In genomic region chr1:246566128-246566807, GRCh38 we compare ENCODE assay signal across 1 cellular context.
TF ChIP-seq lines count a peak whose summit lies in the region.

Gene CNST, plus strand, starts transcription at chr1:246566456. Its CDS starts 25,107 bp downstream, at chr1:246591563.
Gene TFB2M, minus strand, starts transcription at chr1:246566261. Its CDS starts 123 bp downstream, at chr1:246566138.

TF ChIP-seq in HEK293, 187 proteins besides CTCF, POLR2A, EP300 and RAD21 (continued from another document and continues in another):
- 0 out of 2 replicates have a peak, but pooled peaks have one; percentile 15 for TF ChIP-seq ZNF600 (tag by site-specific recombination; IDR thresholded peaks at IDR 0.05)
- TF ChIP-seq HOXD13 (CRISPR knock-in tag; IDR thresholded peaks at IDR 0.05; ENCODE audit: borderline replicate concordance): no peak
- TF ChIP-seq ZFHX2 (tag by site-specific recombination; conservative IDR thresholded peaks at IDR 0.05): no peak
- TF ChIP-seq TCF7L2 (IDR thresholded peaks at IDR 0.05; ENCODE audit: borderline replicate concordance, low read depth, low read length): no peak
- TF ChIP-seq ZNF362 (tag by site-specific recombination; IDR thresholded peaks at IDR 0.05): no peak
- TF ChIP-seq ZNF518A (tag by site-specific recombination; conservative IDR thresholded peaks at IDR 0.05; ENCODE audit: low read depth): peak; percentile 90
- no peak for TF ChIP-seq ZNF354C (tag by site-specific recombination; IDR thresholded peaks at IDR 0.05; ENCODE audit: borderline replicate concordance, low read depth)
- no peak for TF ChIP-seq REPIN1 (tag by site-specific recombination; IDR thresholded peaks at IDR 0.05; ENCODE audit: low read depth)
- TF ChIP-seq ZNF660 (tag by site-specific recombination; IDR thresholded peaks at IDR 0.05): no peak
- no peak for TF ChIP-seq ZNF670 (tag by site-specific recombination; IDR thresholded peaks at IDR 0.05; ENCODE audit: low read depth)
- no peak for TF ChIP-seq HIC1 (tag by site-specific recombination; IDR thresholded peaks at IDR 0.05)
- TF ChIP-seq OVOL3 (tag by site-specific recombination; IDR thresholded peaks at IDR 0.05): no peak
- no peak for TF ChIP-seq ZBTB10 (tag by site-specific recombination; IDR thresholded peaks at IDR 0.05)
- no peak for TF ChIP-seq ZNF280D (tag by site-specific recombination; IDR thresholded peaks at IDR 0.05)
- TF ChIP-seq ZNF560 (tag by site-specific recombination; IDR thresholded peaks at IDR 0.05; ENCODE audit: borderline replicate concordance): no peak
- no peak for TF ChIP-seq ZBTB20 (tag by site-specific recombination; IDR thresholded peaks at IDR 0.05)
- TF ChIP-seq ZNF239 (tag by site-specific recombination; IDR thresholded peaks at IDR 0.05): no peak
- no peak for TF ChIP-seq ZNF148 (tag by site-specific recombination; IDR thresholded peaks at IDR 0.05; ENCODE audit: borderline replicate concordance)
- TF ChIP-seq EGR2 (tag by site-specific recombination; IDR thresholded peaks at IDR 0.05; ENCODE audit: low read depth): no peak
- no peak for TF ChIP-seq GLIS1 (tag by site-specific recombination; IDR thresholded peaks at IDR 0.05)
- no peak for TF ChIP-seq ZNF488 (tag by site-specific recombination; IDR thresholded peaks at IDR 0.05)
- TF ChIP-seq KLF1 (tag by site-specific recombination; IDR thresholded peaks at IDR 0.05): no peak
- TF ChIP-seq ZNF596 (tag by site-specific recombination; IDR thresholded peaks at IDR 0.05): no peak
- no peak for TF ChIP-seq ZNF654 (tag by site-specific recombination; IDR thresholded peaks at IDR 0.05; ENCODE audit: low read depth)
- TF ChIP-seq ZNF140 (tag by site-specific recombination; IDR thresholded peaks at IDR 0.05): no peak
- TF ChIP-seq ZNF324 (tag by site-specific recombination; IDR thresholded peaks at IDR 0.05): no peak
- no peak for TF ChIP-seq TRIM28 (IDR thresholded peaks at IDR 0.05; ENCODE audit: borderline replicate concordance, low read length)
- no peak for TF ChIP-seq ZNF274 (IDR thresholded peaks at IDR 0.05; ENCODE audit: low read length)
- no peak for TF ChIP-seq ZNF274 (tag by site-specific recombination; IDR thresholded peaks at IDR 0.05; ENCODE audit: borderline replicate concordance)
- no peak for TF ChIP-seq ZNF404 (tag by site-specific recombination; IDR thresholded peaks at IDR 0.05)
- no peak for TF ChIP-seq ZNF785 (tag by site-specific recombination; IDR thresholded peaks at IDR 0.05)
- no peak for TF ChIP-seq ZFP37 (tag by site-specific recombination; IDR thresholded peaks at IDR 0.05)
- no peak for TF ChIP-seq ZNF132 (tag by site-specific recombination; IDR thresholded peaks at IDR 0.05; ENCODE audit: borderline replicate concordance)
- TF ChIP-seq ZNF292 (tag by site-specific recombination; IDR thresholded peaks at IDR 0.05; ENCODE audit: borderline replicate concordance, low read depth): no peak
- TF ChIP-seq ZNF37A (tag by site-specific recombination; IDR thresholded peaks at IDR 0.05): no peak
- TF ChIP-seq ZNF416 (tag by site-specific recombination; IDR thresholded peaks at IDR 0.05): no peak
- TF ChIP-seq ZNF114 (tag by site-specific recombination; IDR thresholded peaks at IDR 0.05): no peak
- TF ChIP-seq ZNF169 (tag by site-specific recombination; IDR thresholded peaks at IDR 0.05): no peak
- no peak for TF ChIP-seq ZNF24 (tag by site-specific recombination; IDR thresholded peaks at IDR 0.05)
- no peak for TF ChIP-seq ZNF548 (tag by site-specific recombination; IDR thresholded peaks at IDR 0.05)
- TF ChIP-seq ZNF658 (tag by site-specific recombination; IDR thresholded peaks at IDR 0.05): no peak
- TF ChIP-seq ZNF626 (tag by site-specific recombination; IDR thresholded peaks at IDR 0.05): no peak
- 0 out of 2 replicates have a peak, but pooled peaks have one; percentile 17 for TF ChIP-seq ZIC2 (tag by site-specific recombination; IDR thresholded peaks at IDR 0.05)
- no peak for TF ChIP-seq GLI2 (tag by site-specific recombination; IDR thresholded peaks at IDR 0.05; ENCODE audit: borderline replicate concordance, low read depth)
- peak; percentile 69 for TF ChIP-seq GLIS2 (tag by site-specific recombination; IDR thresholded peaks at IDR 0.05)
- TF ChIP-seq ZNF610 (tag by site-specific recombination; IDR thresholded peaks at IDR 0.05; ENCODE audit: borderline replicate concordance): no peak
